ENCODE assay signal across 8 cellular contexts in genomic region chr12:122203301-122203967, GRCh38. TPM values are rescaled to one million over a fixed set of nuclear protein-coding genes. Genes with fewer than 3 reads are reported as not detected.
DNase-seq lines count a peak whose midpoint lies in the region; ATAC-seq, FAIRE-seq and TF ChIP-seq lines count a peak whose summit lies in the region.

Gene B3GNT4, plus strand, starts transcription at chr12:122203709. Its CDS starts 910 bp downstream, at chr12:122204619.

- peak within 1 kb of the TSS; percentile 95 for H3K4me2 ChIP-seq in astrocyte (ENCODE audit: low read length)

- H3K27me3 Mint-ChIP-seq in T-helper 1 cell treated with Interleukin-12 subunit alpha and Interleukin-12 subunit beta and Interleukin-4 antibody, amounts not matched to agents 30 μg/mL and 1 μg/mL, for 36 hours (ENCODE audit: low read depth) = peaks cover 33% of the 10 kb centered on the region
- peaks cover 23% of the 10 kb centered on the region for H3K27me3 Mint-ChIP-seq in astrocyte (ENCODE audit: low read depth, unreplicated experiment)

- H3K27me3 ChIP-seq in astrocyte (ENCODE audit: insufficient read depth, low read length) (peaks cover 22% of the 10 kb centered on the region), iPS-15b (ENCODE audit: control insufficient read depth, insufficient read depth, low read length) (peaks cover 33% of the 10 kb centered on the region), skeletal muscle tissue (ENCODE audit: control insufficient read depth in 3 of 3, insufficient read depth in 3 of 3, low read length in 3 of 3) (peaks cover 47 to 70% (median 56%) of the 10 kb centered on the region in 3 donors)

- ATAC-seq in GM19328 (IDR thresholded peaks at IDR 0.05; ENCODE audit: unreplicated experiment) = no peak

- H3K27ac ChIP-seq in astrocyte (ENCODE audit: low read depth, low read length) (no peak within 1 kb of the TSS), skeletal muscle tissue (ENCODE audit: low read depth, low read length) (no peak within 1 kb of the TSS)

- no peak for FAIRE-seq in astrocyte (lab: Jason Lieb, UNC)

- DNase-seq in D341Med (ENCODE audit: low spot score) = peak; percentile 79
- DNase-seq in HuH-7 (ENCODE audit: low spot score) = peak; percentile 73
- DNase-seq in astrocyte (ENCODE audit: low read depth) = peak; percentile 17
- DNase-seq in OCI-M2 (lab: John Stamatoyannopoulos, UW; ENCODE audit: unreplicated experiment) = no peak

- H3K4me3 ChIP-seq in astrocyte (ENCODE audit: insufficient read depth, low read depth, low read length) = peak within 1 kb of the TSS; percentile 62
- peak within 1 kb of the TSS; percentile 65 for H3K4me3 ChIP-seq in iPS-15b (ENCODE audit: low read depth, low read length)
- peak within 1 kb of the TSS; percentile 54 to 61 (median 54) for H3K4me3 ChIP-seq in skeletal muscle tissue (ENCODE audit: low read length in 3 of 3)

- no peaks in the 10 kb centered on the region for H3K79me2 ChIP-seq in astrocyte (ENCODE audit: insufficient read depth, low read length)

- H3K9me3 Mint-ChIP-seq in T-helper 1 cell treated with Interleukin-12 subunit alpha and Interleukin-12 subunit beta and Interleukin-4 antibody, amounts not matched to agents 30 μg/mL and 1 μg/mL, for 36 hours = no peaks in the 10 kb centered on the region
- H3K9me3 Mint-ChIP-seq in astrocyte (ENCODE audit: unreplicated experiment) = peaks cover 4% of the 10 kb centered on the region

- H3K4me1 ChIP-seq in astrocyte (ENCODE audit: insufficient read depth, low read length) (peaks cover 6% of the 10 kb centered on the region), iPS-15b (ENCODE audit: control insufficient read depth, insufficient read depth, low read length) (no peaks in the 10 kb centered on the region), skeletal muscle tissue (ENCODE audit: control insufficient read depth in 3 of 3, insufficient read depth in 3 of 3, low read length in 3 of 3) (peaks cover 8 to 18% (median 9%) of the 10 kb centered on the region in 3 donors)

- H3K9ac ChIP-seq in astrocyte (ENCODE audit: low read length) (peak within 1 kb of the TSS; percentile 39), iPS-15b (ENCODE audit: low read depth, low read length) (no peak within 1 kb of the TSS), skeletal muscle tissue (ENCODE audit: low read depth in 1 of 3, low read length in 3 of 3) (peak within 1 kb of the TSS in 1 of 3 donors; percentile 54)

- peaks cover 10% of the 10 kb centered on the region for H3K4me1 Mint-ChIP-seq in T-helper 1 cell treated with Interleukin-12 subunit alpha and Interleukin-12 subunit beta and Interleukin-4 antibody, amounts not matched to agents 30 μg/mL and 1 μg/mL, for 36 hours (ENCODE audit: low read depth)
- H3K4me1 Mint-ChIP-seq in astrocyte (ENCODE audit: low read depth, unreplicated experiment) = no peaks in the 10 kb centered on the region

- no peak for TF ChIP-seq CTCF in astrocyte (IDR thresholded peaks at IDR 0.05; ENCODE audit: insufficient read depth, low read depth, low read length)

- H3K9me3 ChIP-seq in astrocyte (ENCODE audit: insufficient read depth, low read depth, low read length) (no peaks in the 10 kb centered on the region), iPS-15b (ENCODE audit: control insufficient read depth, insufficient read depth, low read length) (no peaks in the 10 kb centered on the region), skeletal muscle tissue (ENCODE audit: control insufficient read depth in 3 of 3, low read length in 3 of 3) (no peaks in the 10 kb centered on the region)

- H4K20me1 ChIP-seq in astrocyte (ENCODE audit: insufficient read depth, low read length) = peaks cover 36% of the 10 kb centered on the region

- H2AFZ ChIP-seq in astrocyte (ENCODE audit: low read depth, low read length) = peak within 1 kb of the TSS; percentile 81

- no peak within 1 kb of the TSS for H3K27ac Mint-ChIP-seq in T-helper 1 cell treated with Interleukin-12 subunit alpha and Interleukin-12 subunit beta and Interleukin-4 antibody, amounts not matched to agents 30 μg/mL and 1 μg/mL, for 36 hours
- H3K27ac Mint-ChIP-seq in astrocyte (ENCODE audit: unreplicated experiment) = no peak within 1 kb of the TSS

- H3K36me3 ChIP-seq in astrocyte (ENCODE audit: insufficient read depth, low read length) (peaks cover 11% of the 10 kb centered on the region), iPS-15b (ENCODE audit: control insufficient read depth, insufficient read depth, low read length) (peaks cover 6% of the 10 kb centered on the region), skeletal muscle tissue (ENCODE audit: control insufficient read depth in 3 of 3, insufficient read depth in 3 of 3, low read length in 3 of 3) (peaks cover 14 to 18% (median 17%) of the 10 kb centered on the region in 3 donors)

- peak within 1 kb of the TSS; percentile 87 for H3K4me3 Mint-ChIP-seq in T-helper 1 cell treated with Interleukin-12 subunit alpha and Interleukin-12 subunit beta and Interleukin-4 antibody, amounts not matched to agents 30 μg/mL and 1 μg/mL, for 36 hours
- peak within 1 kb of the TSS; percentile 82 for H3K4me3 Mint-ChIP-seq in astrocyte (ENCODE audit: unreplicated experiment)

- H3K36me3 Mint-ChIP-seq in T-helper 1 cell treated with Interleukin-12 subunit alpha and Interleukin-12 subunit beta and Interleukin-4 antibody, amounts not matched to agents 30 μg/mL and 1 μg/mL, for 36 hours (ENCODE audit: low read depth) = peaks cover 21% of the 10 kb centered on the region
- peaks cover 5% of the 10 kb centered on the region for H3K36me3 Mint-ChIP-seq in astrocyte (ENCODE audit: low read depth, unreplicated experiment)

RNA-seq across cellular contexts. Expression of gene B3GNT4, which starts in this region (rescaled TPM):
- 0.54 and 0.62 TPM in 2 replicates for total RNA-seq in astrocyte
- not detected for total RNA-seq in skeletal muscle tissue

Comparison
In these comparisons a context has a peak if more than half of its experiments do, and no peak if none do; other contexts are left out.
1. Peak in DNase-seq, H3K4me3 ChIP-seq, H3K9ac ChIP-seq and H3K4me2 ChIP-seq in astrocyte; RNA of the gene not detected or under 1 TPM.